In the genomic region with DNA sequence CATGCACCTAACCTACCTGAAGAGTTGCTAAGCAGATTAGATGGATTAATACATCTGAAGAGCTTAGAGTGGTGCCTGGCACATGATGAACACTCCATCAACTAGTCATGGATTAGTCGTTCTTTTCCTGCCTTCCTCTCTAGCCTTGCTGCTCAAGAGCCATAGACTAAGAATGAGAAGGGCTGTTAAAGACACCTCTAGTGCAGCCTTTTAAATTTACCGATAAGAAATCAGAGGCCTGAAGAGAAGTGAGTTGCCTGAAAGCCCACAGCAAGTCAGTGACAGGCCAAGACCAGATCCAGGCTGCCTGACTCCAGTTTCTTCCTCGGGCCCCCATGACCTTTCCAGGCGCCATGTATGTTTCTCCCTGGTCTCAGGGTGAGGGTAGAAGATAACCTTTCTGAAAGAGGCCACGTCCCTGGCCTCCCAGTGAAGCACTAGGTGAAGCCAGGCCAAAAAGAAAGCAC, we compare ENCODE assay signal across 14 cellular contexts. TPM values are rescaled to one million over a fixed set of nuclear protein-coding genes. Genes with fewer than 3 reads are reported as not detected.
DNase-seq lines count a peak whose midpoint lies in the region; ATAC-seq, FAIRE-seq and TF ChIP-seq lines count a peak whose summit lies in the region.
"Had no signal": no experiment of that assay in that cellular context is flagged by ENCODE, and none has a peak within 500 bp of the region (broad histone marks: within the 10 kb centered on the region; RNA-seq: fewer than 3 reads in every experiment).

No MANE protein-coding gene starts in this region.

- TF ChIP-seq CTCF in kidney (IDR thresholded peaks at IDR 0.05; ENCODE audit: borderline replicate concordance, extremely low read depth, insufficient read depth) (no peak), ascending aorta (IDR thresholded peaks at IDR 0.05) (no peak)

- intact Hi-C loops in kidney (cut with DNase I) (no loop called here), ascending aorta (cut with DNase I) (no loop called here)
- intact Hi-C loops in activated CD4-positive, alpha-beta memory T cell treated with anti-CD3 and anti-CD28 coated beads for 36 hours (cut with micrococcal nuclease), result no loop called here

- H3K9me3 ChIP-seq in T-helper 17 cell (ENCODE audit: control insufficient read depth, low read length, poor library complexity, severe bottlenecking) (no peaks in the 10 kb centered on the region), kidney (ENCODE audit: control insufficient read depth in 1 of 2, low read length in 2 of 2) (no peaks in the 10 kb centered on the region), ascending aorta (no peaks in the 10 kb centered on the region)

- no peak overlapping the region for H3K4me3 Mint-ChIP-seq in T-helper 17 cell
- no peak overlapping the region for H3K4me3 Mint-ChIP-seq in stimulated activated effector memory CD8-positive, alpha-beta T cell treated with anti-CD3 and anti-CD28 coated beads, Interleukin-12 subunit alpha, Interleukin-12 subunit beta, amount 100 ng/mL, for 72 hours
- no peak overlapping the region for H3K4me3 Mint-ChIP-seq in activated CD4-positive, alpha-beta memory T cell treated with anti-CD3 and anti-CD28 coated beads for 36 hours
- H3K4me3 Mint-ChIP-seq: activated CD4-positive, alpha-beta memory T cell treated with anti-CD3 and anti-CD28 coated beads, Interleukin-2, amount 10 ng/mL, durations not matched to agents 7 days and 5 days; CD4-positive, CD25-positive, alpha-beta regulatory T cell had no signal

- H3K4me1 ChIP-seq in kidney (ENCODE audit: control insufficient read depth in 1 of 2, insufficient read depth in 1 of 2, low read depth in 1 of 2, low read length in 2 of 2) (peaks cover 18 to 19% of the 10 kb centered on the region in 2 donors), ascending aorta (no peaks in the 10 kb centered on the region)

- POLR2A ChIA-PET in activated CD4-positive, alpha-beta memory T cell treated with anti-CD3 and anti-CD28 coated beads for 36 hours (lab: Charles Lee), result no interaction called here

- H3K4me1 Mint-ChIP-seq in T-helper 17 cell, result peaks cover 36% of the 10 kb centered on the region
- peaks cover 36% of the 10 kb centered on the region for H3K4me1 Mint-ChIP-seq in stimulated activated effector memory CD8-positive, alpha-beta T cell treated with anti-CD3 and anti-CD28 coated beads, Interleukin-12 subunit alpha, Interleukin-12 subunit beta, amount 100 ng/mL, for 72 hours
- H3K4me1 Mint-ChIP-seq in activated CD4-positive, alpha-beta memory T cell treated with anti-CD3 and anti-CD28 coated beads for 36 hours (ENCODE audit: low read depth), result peaks cover 5% of the 10 kb centered on the region

- H3K36me3 Mint-ChIP-seq in T-helper 17 cell (ENCODE audit: low read depth), result no peaks in the 10 kb centered on the region
- peaks cover 7% of the 10 kb centered on the region for H3K36me3 Mint-ChIP-seq in stimulated activated effector memory CD8-positive, alpha-beta T cell treated with anti-CD3 and anti-CD28 coated beads, Interleukin-12 subunit alpha, Interleukin-12 subunit beta, amount 100 ng/mL, for 72 hours
- H3K36me3 Mint-ChIP-seq in activated CD4-positive, alpha-beta memory T cell treated with anti-CD3 and anti-CD28 coated beads for 36 hours, result no peaks in the 10 kb centered on the region

- H3K27me3 ChIP-seq in ascending aorta, result no peaks in the 10 kb centered on the region

- ATAC-seq in T-helper 17 cell, result no peak
- no peak for ATAC-seq in stimulated activated effector memory CD8-positive, alpha-beta T cell treated with anti-CD3 and anti-CD28 coated beads, Interleukin-12 subunit alpha, Interleukin-12 subunit beta, amount 100 ng/mL, for 72 hours

- FAIRE-seq in kidney (lab: Jason Lieb, UNC) (no peak), frontal cortex (lab: Jason Lieb, UNC) (no peak)
- FAIRE-seq: islet of Langerhans had no signal

- H3K36me3 ChIP-seq in kidney (ENCODE audit: control insufficient read depth in 1 of 2, insufficient read depth in 2 of 2, low read length in 2 of 2), result no peaks in the 10 kb centered on the region
- H3K36me3 ChIP-seq in ascending aorta, result no peaks in the 10 kb centered on the region

- CTCF ChIA-PET in activated CD4-positive, alpha-beta memory T cell treated with anti-CD3 and anti-CD28 coated beads for 36 hours (lab: Charles Lee), result interaction anchor here (0.7 to 1.2 kb wide), 2 partner anchors 8 to 51 kb away, joined by 3 to 4 read pairs; no protein-coding TSS in a partner anchor

- no peak overlapping the region for H3K9ac ChIP-seq in kidney (ENCODE audit: low read length in 2 of 2)

- H3K4me3 ChIP-seq in kidney (ENCODE audit: low read length in 2 of 2) (no peak overlapping the region), ascending aorta (no peak overlapping the region)

- DNase-seq in ELF-1 (ENCODE audit: low read depth, low spot score), result peak; percentile 48
- DNase-seq in T-helper 17 cell, result no peak
- no peak for DNase-seq in kidney
- DNase-seq in stimulated activated effector memory CD8-positive, alpha-beta T cell treated with anti-CD3 and anti-CD28 coated beads, Interleukin-12 subunit alpha, Interleukin-12 subunit beta, amount 100 ng/mL, for 72 hours (ENCODE audit: low spot score in 2 of 2), result no peak
- DNase-seq in H4 (ENCODE audit: low spot score), result no peak
- no peak for DNase-seq in frontal cortex (ENCODE audit: low spot score in 2 of 2)
- DNase-seq in activated CD4-positive, alpha-beta memory T cell treated with anti-CD3 and anti-CD28 coated beads for 36 hours, result no peak
- DNase-seq in ascending aorta (ENCODE audit: low spot score in 2 of 2), result no peak
- DNase-seq: activated CD4-positive, alpha-beta memory T cell treated with anti-CD3 and anti-CD28 coated beads, Interleukin-2, amount 10 ng/mL, durations not matched to agents 7 days and 5 days; activated gamma-delta T cell treated with Interleukin-2 at 50 U/mL for 16 hours; CD4-positive, CD25-positive, alpha-beta regulatory T cell; stimulated activated CD4-positive, alpha-beta T cell treated with anti-CD3 and anti-CD28 coated beads, Interleukin-1b, Interleukin-23, amount 100 ng/mL, for 48 hours; T-helper 2 cell had no signal

- no peaks in the 10 kb centered on the region for H3K9me3 Mint-ChIP-seq in stimulated activated effector memory CD8-positive, alpha-beta T cell treated with anti-CD3 and anti-CD28 coated beads, Interleukin-12 subunit alpha, Interleukin-12 subunit beta, amount 100 ng/mL, for 72 hours
- no peaks in the 10 kb centered on the region for H3K9me3 Mint-ChIP-seq in activated CD4-positive, alpha-beta memory T cell treated with anti-CD3 and anti-CD28 coated beads for 36 hours
- H3K9me3 Mint-ChIP-seq: activated CD4-positive, alpha-beta memory T cell treated with anti-CD3 and anti-CD28 coated beads, Interleukin-2, amount 10 ng/mL, durations not matched to agents 7 days and 5 days; CD4-positive, CD25-positive, alpha-beta regulatory T cell had no signal

- H3K27ac ChIP-seq in kidney (ENCODE audit: low read depth in 2 of 2, low read length in 2 of 2), result peak overlapping the region; percentile 32 to 45
- no peak overlapping the region for H3K27ac ChIP-seq in ascending aorta

- no peaks in the 10 kb centered on the region for H3K27me3 Mint-ChIP-seq in T-helper 17 cell
- H3K27me3 Mint-ChIP-seq in activated CD4-positive, alpha-beta memory T cell treated with anti-CD3 and anti-CD28 coated beads for 36 hours, result no peaks in the 10 kb centered on the region

- peak overlapping the region; percentile 24 for H3K27ac Mint-ChIP-seq in T-helper 17 cell
- peak overlapping the region; percentile 17 for H3K27ac Mint-ChIP-seq in stimulated activated effector memory CD8-positive, alpha-beta T cell treated with anti-CD3 and anti-CD28 coated beads, Interleukin-12 subunit alpha, Interleukin-12 subunit beta, amount 100 ng/mL, for 72 hours
- no peak overlapping the region for H3K27ac Mint-ChIP-seq in activated CD4-positive, alpha-beta memory T cell treated with anti-CD3 and anti-CD28 coated beads for 36 hours
- H3K27ac Mint-ChIP-seq: activated CD4-positive, alpha-beta memory T cell treated with anti-CD3 and anti-CD28 coated beads, Interleukin-2, amount 10 ng/mL, durations not matched to agents 7 days and 5 days; CD4-positive, CD25-positive, alpha-beta regulatory T cell had no signal

RNA-seq across cellular contexts. Expression of a gene that starts 6.5 kb away (rescaled TPM):
- total RNA-seq in T-helper 17 cell (10 to 100 TPM; 20.3 to 28.7 TPM), kidney (65.4 TPM), frontal cortex (5.7 TPM), ascending aorta (31.9 TPM)
- 28.2 TPM for polyA plus RNA-seq in kidney (ENCODE audit: insufficient read depth, low read depth, low replicate concordance)
- total RNA-seq in H4 (2014; rRNA removed; shearing (Covaris generic)), result not detected in 2 replicates
- 1 to 10 TPM; 2.5 to 3.1 TPM for total RNA-seq in activated CD4-positive, alpha-beta memory T cell treated with anti-CD3 and anti-CD28 coated beads for 36 hours

RNA-seq across cellular contexts. Expression of a gene that starts 41.1 kb away (rescaled TPM):
- total RNA-seq in T-helper 17 cell, result not detected
- total RNA-seq in kidney, result 0.38 TPM
- 0.37 TPM for polyA plus RNA-seq in kidney (ENCODE audit: insufficient read depth, low read depth, low replicate concordance)
- not detected in 2 replicates for total RNA-seq in H4 (2014; rRNA removed; shearing (Covaris generic))
- 0.82 TPM for total RNA-seq in frontal cortex
- total RNA-seq in activated CD4-positive, alpha-beta memory T cell treated with anti-CD3 and anti-CD28 coated beads for 36 hours, result not detected
- not detected for total RNA-seq in ascending aorta
- total RNA-seq: activated CD4-positive, alpha-beta memory T cell treated with anti-CD3 and anti-CD28 coated beads, Interleukin-2, amount 10 ng/mL, durations not matched to agents 7 days and 5 days; CD4-positive, CD25-positive, alpha-beta regulatory T cell had no signal

Comparison
In these comparisons a context has a peak if more than half of its experiments do, and no peak if none do; other contexts are left out.
1. H3K27ac ChIP-seq: peak in kidney (2 of 2); none in ascending aorta (0 of 2).